In the genomic region with DNA sequence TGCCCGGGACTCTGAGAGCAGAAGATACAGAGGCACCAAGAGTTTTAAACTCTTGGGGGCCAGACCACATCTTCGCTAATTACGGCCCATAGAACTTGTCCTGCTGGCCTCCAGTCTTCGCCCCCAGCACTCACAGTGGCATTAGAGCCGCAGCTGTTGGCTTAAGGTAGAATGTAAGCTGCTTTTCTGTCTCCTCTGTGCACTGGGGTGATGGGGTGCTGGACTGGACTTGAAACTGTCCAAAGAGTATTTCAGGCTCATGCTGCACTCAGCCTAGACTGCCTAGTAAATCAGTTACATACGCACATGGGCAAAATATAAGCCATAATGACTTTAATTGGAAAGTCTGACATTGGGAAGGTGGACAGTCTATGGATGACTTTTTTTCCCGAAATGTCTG, we compare ENCODE assay signal across 21 cellular contexts. TPM values are rescaled to one million over a fixed set of nuclear protein-coding genes. Genes with fewer than 3 reads are reported as not detected.
DNase-seq lines count a peak whose midpoint lies in the region; ATAC-seq and TF ChIP-seq lines count a peak whose summit lies in the region.
"Had no signal": no experiment of that assay in that cellular context is flagged by ENCODE, and none has a peak within 500 bp of the region (broad histone marks: within the 10 kb centered on the region; RNA-seq: fewer than 3 reads in every experiment).

No MANE protein-coding gene starts in this region.

- no peak overlapping the region for H3K4me3 Mint-ChIP-seq in activated CD4-positive, alpha-beta T cell treated with anti-CD3 and anti-CD28 coated beads, Interleukin-2, amount 10 ng/mL, durations not matched to agents 24 days and 14 days
- H3K4me3 Mint-ChIP-seq in GM23338 = no peak overlapping the region
- no peak overlapping the region for H3K4me3 Mint-ChIP-seq in effector memory CD8-positive, alpha-beta T cell
- H3K4me3 Mint-ChIP-seq in activated T-cell treated with anti-CD3 and anti-CD28 coated beads, Interleukin-2, amount 50 U/mL, for 72 hours = no peak overlapping the region

- ATAC-seq in GM23338 (no peak), HG03442 (IDR thresholded peaks at IDR 0.05; ENCODE audit: unreplicated experiment) (no peak), GM18517 (IDR thresholded peaks at IDR 0.05; ENCODE audit: unreplicated experiment) (no peak)
- no peak for ATAC-seq in effector memory CD8-positive, alpha-beta T cell (replicated peaks)
- no peak for ATAC-seq in activated T-cell treated with anti-CD3 and anti-CD28 coated beads, Interleukin-2, amount 50 U/mL, for 72 hours (replicated peaks in 1 of 2)
- ATAC-seq: Panc1, Right ventricle myocardium inferior had no signal

- peak overlapping the region; percentile 15 for H3K27ac Mint-ChIP-seq in activated CD4-positive, alpha-beta T cell treated with anti-CD3 and anti-CD28 coated beads, Interleukin-2, amount 10 ng/mL, durations not matched to agents 24 days and 14 days
- H3K27ac Mint-ChIP-seq in GM23338 = peak overlapping the region; percentile 33; the same call in 1 of the 2 replicates
- peak overlapping the region; percentile 12 to 53 for H3K27ac Mint-ChIP-seq in effector memory CD8-positive, alpha-beta T cell
- H3K27ac Mint-ChIP-seq in activated T-cell treated with anti-CD3 and anti-CD28 coated beads, Interleukin-2, amount 50 U/mL, for 72 hours = no peak overlapping the region

- H3K4me1 ChIP-seq in GM23338 (ENCODE audit: insufficient read depth) (peaks cover 24% of the 10 kb centered on the region), neutrophil (ENCODE audit: control insufficient read depth in 1 of 2, insufficient read depth in 1 of 2, low read depth in 1 of 2, low read length in 1 of 2) (peaks cover 0 to 5% of the 10 kb centered on the region in 2 experiments)

- peaks cover 84% of the 10 kb centered on the region for H4K20me1 ChIP-seq in GM23338 (replicated peaks; ENCODE audit: insufficient read depth)

- H3F3A ChIP-seq in GM23338 (replicated peaks; ENCODE audit: low read depth) = 0 out of 2 replicates have a peak, but pooled peaks cover 15% of the 10 kb centered on the region

- no peaks in the 10 kb centered on the region for H3K9me2 ChIP-seq in GM23338 (ENCODE audit: insufficient read depth)

- H3K27ac ChIP-seq in GM23338 (ENCODE audit: low read depth) = no peak overlapping the region; the same call in 1 of the 2 replicates
- H3K27ac ChIP-seq in neutrophil = peak overlapping the region; percentile 2
- H3K27ac ChIP-seq: C4-2B had no signal

- DNase-seq in activated CD4-positive, alpha-beta T cell treated with anti-CD3 and anti-CD28 coated beads, Interleukin-2, amount 10 ng/mL, durations not matched to agents 24 days and 14 days = no peak
- no peak for DNase-seq in activated CD4-positive, alpha-beta T cell treated with anti-CD3 and anti-CD28 coated beads, Interleukin-2, amount 50 U/mL, for 48 hours
- DNase-seq in GM23338 (ENCODE audit: low spot score) = no peak
- no peak for DNase-seq in effector memory CD8-positive, alpha-beta T cell
- DNase-seq in activated T-cell treated with anti-CD3 and anti-CD28 coated beads, Interleukin-2, amount 50 U/mL, for 72 hours = no peak
- DNase-seq: 8988T, Calu3, DMS79 treated with DMSO at 0.1 percent for 48 hours, GF-D8, NCI-H1930, NCI-H2171 treated with DMSO at 0.1 percent for 48 hours, NCI-H82 had no signal

- H3K9me3 Mint-ChIP-seq in activated CD4-positive, alpha-beta T cell treated with anti-CD3 and anti-CD28 coated beads, Interleukin-2, amount 10 ng/mL, durations not matched to agents 24 days and 14 days = no peaks in the 10 kb centered on the region
- no peaks in the 10 kb centered on the region for H3K9me3 Mint-ChIP-seq in GM23338
- no peaks in the 10 kb centered on the region for H3K9me3 Mint-ChIP-seq in effector memory CD8-positive, alpha-beta T cell
- H3K9me3 Mint-ChIP-seq in activated T-cell treated with anti-CD3 and anti-CD28 coated beads, Interleukin-2, amount 50 U/mL, for 72 hours = no peaks in the 10 kb centered on the region

- peaks cover 3% of the 10 kb centered on the region for H3K36me3 ChIP-seq in GM23338 (ENCODE audit: insufficient read depth)
- peaks cover 35% of the 10 kb centered on the region for H3K36me3 ChIP-seq in neutrophil

- H3K36me3 Mint-ChIP-seq in activated CD4-positive, alpha-beta T cell treated with anti-CD3 and anti-CD28 coated beads, Interleukin-2, amount 10 ng/mL, durations not matched to agents 24 days and 14 days (ENCODE audit: low read depth) = peaks cover 25% of the 10 kb centered on the region
- peaks cover 36% of the 10 kb centered on the region for H3K36me3 Mint-ChIP-seq in GM23338 (ENCODE audit: low read depth)
- H3K36me3 Mint-ChIP-seq in effector memory CD8-positive, alpha-beta T cell (ENCODE audit: insufficient read depth) = peaks cover 39% of the 10 kb centered on the region
- H3K36me3 Mint-ChIP-seq in activated T-cell treated with anti-CD3 and anti-CD28 coated beads, Interleukin-2, amount 50 U/mL, for 72 hours (ENCODE audit: insufficient read depth in 2 of 2) = peaks cover 6 to 18% of the 10 kb centered on the region in 2 donors

- no peaks in the 10 kb centered on the region for H3K9me3 ChIP-seq in neutrophil

- no peak overlapping the region for H2AFZ ChIP-seq in GM23338

- intact Hi-C loops in activated CD4-positive, alpha-beta T cell treated with anti-CD3 and anti-CD28 coated beads, Interleukin-2, amount 10 ng/mL, durations not matched to agents 24 days and 14 days (cut with micrococcal nuclease) = no loop called here

- H3K27me3 ChIP-seq in GM23338 (ENCODE audit: insufficient read depth) (no peaks in the 10 kb centered on the region), neutrophil (no peaks in the 10 kb centered on the region)

- H3K4me2 ChIP-seq in GM23338 = no peak overlapping the region

- H3K4me1 Mint-ChIP-seq in activated CD4-positive, alpha-beta T cell treated with anti-CD3 and anti-CD28 coated beads, Interleukin-2, amount 10 ng/mL, durations not matched to agents 24 days and 14 days = peaks cover 27% of the 10 kb centered on the region
- H3K4me1 Mint-ChIP-seq in GM23338 = peaks cover 34% of the 10 kb centered on the region
- H3K4me1 Mint-ChIP-seq in effector memory CD8-positive, alpha-beta T cell (ENCODE audit: low read depth in 2 of 2) = peaks cover 35 to 53% of the 10 kb centered on the region in 2 donors
- peaks cover 45% of the 10 kb centered on the region for H3K4me1 Mint-ChIP-seq in activated T-cell treated with anti-CD3 and anti-CD28 coated beads, Interleukin-2, amount 50 U/mL, for 72 hours (ENCODE audit: low read depth)

- peaks cover 98% of the 10 kb centered on the region for H3K79me2 ChIP-seq in GM23338 (replicated peaks; ENCODE audit: insufficient read depth)

- no peak for TF ChIP-seq CTCF in GM23338 (conservative IDR thresholded peaks at IDR 0.05; ENCODE audit: low read depth in 2 of 2)
- no peak for TF ChIP-seq CTCF in neutrophil (IDR thresholded peaks at IDR 0.05)

- H3K4me3 ChIP-seq in GM23338 (no peak overlapping the region), neutrophil (ENCODE audit: low read depth in 1 of 2, low read length in 1 of 2) (no peak overlapping the region)

- H3K27me3 Mint-ChIP-seq in activated CD4-positive, alpha-beta T cell treated with anti-CD3 and anti-CD28 coated beads, Interleukin-2, amount 10 ng/mL, durations not matched to agents 24 days and 14 days = no peaks in the 10 kb centered on the region
- H3K27me3 Mint-ChIP-seq in GM23338 (ENCODE audit: insufficient read depth, low read depth, poor library complexity) = peaks cover 2% of the 10 kb centered on the region
- no peaks in the 10 kb centered on the region for H3K27me3 Mint-ChIP-seq in effector memory CD8-positive, alpha-beta T cell
- no peaks in the 10 kb centered on the region for H3K27me3 Mint-ChIP-seq in activated T-cell treated with anti-CD3 and anti-CD28 coated beads, Interleukin-2, amount 50 U/mL, for 72 hours (ENCODE audit: low read depth)

TF ChIP-seq in GM23338, 12 proteins besides CTCF, POLR2A, EP300 and RAD21:
- TF ChIP-seq CREB1 (CRISPR knock-in tag; IDR thresholded peaks at IDR 0.05; ENCODE audit: low read depth) (no peak), EZH2 (IDR thresholded peaks at IDR 0.05; ENCODE audit: low read depth, unreplicated experiment) (no peak), EZH2phosphoT487 (IDR thresholded peaks at IDR 0.05; ENCODE audit: unreplicated experiment) (no peak), NANOG (IDR thresholded peaks at IDR 0.05; ENCODE audit: borderline replicate concordance) (no peak), STAT1 (IDR thresholded peaks at IDR 0.05; ENCODE audit: unreplicated experiment) (no peak), ETS1 (IDR thresholded peaks at IDR 0.05) (no peak), ZNF114 (CRISPR knock-in tag; IDR thresholded peaks at IDR 0.05) (no peak), JUNB (IDR thresholded peaks at IDR 0.05; ENCODE audit: unreplicated experiment) (no peak), ZNF331 (CRISPR knock-in tag; IDR thresholded peaks at IDR 0.05; ENCODE audit: low read depth) (no peak)

RNA-seq across cellular contexts. Expression of gene YY1, which starts 29.0 kb away (rescaled TPM):
- 102 and 105 TPM in 2 replicates for total RNA-seq in activated CD4-positive, alpha-beta T cell treated with anti-CD3 and anti-CD28 coated beads, Interleukin-2, amount 10 ng/mL, durations not matched to agents 24 days and 14 days
- total RNA-seq in GM23338 (2014; rRNA removed; shearing (Covaris generic)) = 79.5 and 88.2 TPM in 2 replicates
- 126 and 128 TPM in 2 replicates for polyA plus RNA-seq in GM23338 (2016; fragmentation: Nextera tagmentation; extraction: Ambion mirVana)
- 10 to 100 TPM; 93.0 to 99.8 TPM for total RNA-seq in activated T-cell treated with anti-CD3 and anti-CD28 coated beads, Interleukin-2, amount 50 U/mL, for 72 hours

RNA-seq across cellular contexts. Expression of gene SLC25A29, which starts 38.3 kb away (rescaled TPM):
- 16.4 and 17.0 TPM in 2 replicates for total RNA-seq in activated CD4-positive, alpha-beta T cell treated with anti-CD3 and anti-CD28 coated beads, Interleukin-2, amount 10 ng/mL, durations not matched to agents 24 days and 14 days
- 206 TPM in 2 replicates for total RNA-seq in GM23338 (2014; rRNA removed; shearing (Covaris generic))
- 65.6 and 67.3 TPM in 2 replicates for polyA plus RNA-seq in GM23338 (2016; fragmentation: Nextera tagmentation; extraction: Ambion mirVana)
- 10 to 100 TPM; 22.7 to 47.2 TPM for total RNA-seq in activated T-cell treated with anti-CD3 and anti-CD28 coated beads, Interleukin-2, amount 50 U/mL, for 72 hours

RNA-seq across cellular contexts. Expression of gene SLC25A47, which starts 55.1 kb away (rescaled TPM):
- not detected in 2 replicates for total RNA-seq in activated CD4-positive, alpha-beta T cell treated with anti-CD3 and anti-CD28 coated beads, Interleukin-2, amount 10 ng/mL, durations not matched to agents 24 days and 14 days
- not detected in 2 replicates for total RNA-seq in GM23338 (2014; rRNA removed; shearing (Covaris generic))
- not detected in 2 replicates for polyA plus RNA-seq in GM23338 (2016; fragmentation: Nextera tagmentation; extraction: Ambion mirVana)
- total RNA-seq in activated T-cell treated with anti-CD3 and anti-CD28 coated beads, Interleukin-2, amount 50 U/mL, for 72 hours = not detected
- total RNA-seq: Calu3, H4, LHCN-M2, NCI-H460, Right ventricle myocardium inferior had no signal
